Comparison of ENCODE assay signal across 17 cellular contexts in genomic region chr3:146071636-146072035, GRCh38.
"Had no signal": no experiment of that assay in that cellular context is flagged by ENCODE, and none has a peak within 500 bp of the region (broad histone marks: within the 10 kb centered on the region; RNA-seq: fewer than 3 reads in every experiment).

No MANE protein-coding gene starts in this region.

- H3K27me3 ChIP-seq: adrenal gland, dorsolateral prefrontal cortex, esophagus squamous epithelium, foreskin keratinocyte, heart right ventricle, testis had no signal

- DNase-seq: activated CD4-positive, alpha-beta T cell treated with anti-CD3 and anti-CD28 coated beads for 48 hours; activated CD8-positive, alpha-beta memory T cell treated with anti-CD3 and anti-CD28 coated beads for 24 hours; activated naive CD4-positive, alpha-beta T cell treated with anti-CD3 and anti-CD28 coated beads, Interleukin-2, amount 10 ng/mL, durations not matched to agents 7 days and 5 days; cerebellar nuclear complex; dorsolateral prefrontal cortex; esophagus squamous epithelium; foreskin keratinocyte; heart right ventricle; occipital lobe; stimulated activated CD4-positive, alpha-beta T cell treated with anti-CD3 and anti-CD28 coated beads, Interleukin-4, amount 100 ng/mL, for 1 hour; stimulated activated CD8-positive, alpha-beta memory T cell treated with anti-CD3 and anti-CD28 coated beads, Interleukin-4, amount 100 ng/mL, for 48 hours; testis had no signal

- H3K4me1 ChIP-seq: esophagus squamous epithelium, foreskin keratinocyte, testis had no signal

- H3K27me3 Mint-ChIP-seq: activated naive CD4-positive, alpha-beta T cell treated with anti-CD3 and anti-CD28 coated beads, Interleukin-2, amount 10 ng/mL, durations not matched to agents 7 days and 5 days; activated T-helper 17 cell treated with anti-CD3 and anti-CD28 coated beads, Interleukin-2, amount 50 U/mL, for 72 hours; natural killer cell treated with Interleukin-12 subunit alpha and Interleukin-12 subunit beta and Interleukin-15 and Interleukin-18, amount 100 ng/mL, for 72 hours had no signal

- H3K36me3 ChIP-seq: adrenal gland had no signal

- H3K27ac ChIP-seq: esophagus squamous epithelium, foreskin keratinocyte, testis had no signal

- H3K4me1 Mint-ChIP-seq: activated naive CD4-positive, alpha-beta T cell treated with anti-CD3 and anti-CD28 coated beads, Interleukin-2, amount 10 ng/mL, durations not matched to agents 7 days and 5 days; activated T-helper 17 cell treated with anti-CD3 and anti-CD28 coated beads, Interleukin-2, amount 50 U/mL, for 72 hours had no signal

- H3K4me3 Mint-ChIP-seq: activated naive CD4-positive, alpha-beta T cell treated with anti-CD3 and anti-CD28 coated beads, Interleukin-2, amount 10 ng/mL, durations not matched to agents 7 days and 5 days; activated T-helper 17 cell treated with anti-CD3 and anti-CD28 coated beads, Interleukin-2, amount 50 U/mL, for 72 hours; natural killer cell treated with Interleukin-12 subunit alpha and Interleukin-12 subunit beta and Interleukin-15 and Interleukin-18, amount 100 ng/mL, for 72 hours; stimulated activated naive CD8-positive, alpha-beta T cell treated with anti-CD3 and anti-CD28 coated beads, Interleukin-15, Interleukin-2, amounts not matched to agents 100 ng/mL and 50 ng/mL, for 24 hours; T-helper 1 cell treated with Interleukin-12 subunit alpha and Interleukin-12 subunit beta and Interleukin-4 antibody, amounts not matched to agents 30 μg/mL and 1 μg/mL, for 36 hours had no signal

- H3K9me3 ChIP-seq: adrenal gland, esophagus squamous epithelium, heart right ventricle, testis had no signal

- ATAC-seq: activated T-helper 17 cell treated with anti-CD3 and anti-CD28 coated beads, Interleukin-2, amount 50 U/mL, for 72 hours; foreskin keratinocyte; natural killer cell treated with Interleukin-12 subunit alpha and Interleukin-12 subunit beta and Interleukin-15 and Interleukin-18, amount 100 ng/mL, for 72 hours had no signal

- H3K36me3 Mint-ChIP-seq: activated naive CD4-positive, alpha-beta T cell treated with anti-CD3 and anti-CD28 coated beads, Interleukin-2, amount 10 ng/mL, durations not matched to agents 7 days and 5 days; natural killer cell treated with Interleukin-12 subunit alpha and Interleukin-12 subunit beta and Interleukin-15 and Interleukin-18, amount 100 ng/mL, for 72 hours had no signal

- H3K27ac Mint-ChIP-seq: activated naive CD4-positive, alpha-beta T cell treated with anti-CD3 and anti-CD28 coated beads, Interleukin-2, amount 10 ng/mL, durations not matched to agents 7 days and 5 days; activated T-helper 17 cell treated with anti-CD3 and anti-CD28 coated beads, Interleukin-2, amount 50 U/mL, for 72 hours; natural killer cell treated with Interleukin-12 subunit alpha and Interleukin-12 subunit beta and Interleukin-15 and Interleukin-18, amount 100 ng/mL, for 72 hours; stimulated activated naive CD8-positive, alpha-beta T cell treated with anti-CD3 and anti-CD28 coated beads, Interleukin-15, Interleukin-2, amounts not matched to agents 100 ng/mL and 50 ng/mL, for 24 hours; T-helper 1 cell treated with Interleukin-12 subunit alpha and Interleukin-12 subunit beta and Interleukin-4 antibody, amounts not matched to agents 30 μg/mL and 1 μg/mL, for 36 hours had no signal

- H3K9me3 Mint-ChIP-seq: activated naive CD4-positive, alpha-beta T cell treated with anti-CD3 and anti-CD28 coated beads, Interleukin-2, amount 10 ng/mL, durations not matched to agents 7 days and 5 days; activated T-helper 17 cell treated with anti-CD3 and anti-CD28 coated beads, Interleukin-2, amount 50 U/mL, for 72 hours; natural killer cell treated with Interleukin-12 subunit alpha and Interleukin-12 subunit beta and Interleukin-15 and Interleukin-18, amount 100 ng/mL, for 72 hours; stimulated activated naive CD8-positive, alpha-beta T cell treated with anti-CD3 and anti-CD28 coated beads, Interleukin-15, Interleukin-2, amounts not matched to agents 100 ng/mL and 50 ng/mL, for 24 hours; T-helper 1 cell treated with Interleukin-12 subunit alpha and Interleukin-12 subunit beta and Interleukin-4 antibody, amounts not matched to agents 30 μg/mL and 1 μg/mL, for 36 hours had no signal

- H3K4me3 ChIP-seq: adrenal gland, dorsolateral prefrontal cortex, esophagus squamous epithelium, heart right ventricle, testis had no signal
